8 cellular contexts compared by ENCODE assay signal in the genomic region with DNA sequence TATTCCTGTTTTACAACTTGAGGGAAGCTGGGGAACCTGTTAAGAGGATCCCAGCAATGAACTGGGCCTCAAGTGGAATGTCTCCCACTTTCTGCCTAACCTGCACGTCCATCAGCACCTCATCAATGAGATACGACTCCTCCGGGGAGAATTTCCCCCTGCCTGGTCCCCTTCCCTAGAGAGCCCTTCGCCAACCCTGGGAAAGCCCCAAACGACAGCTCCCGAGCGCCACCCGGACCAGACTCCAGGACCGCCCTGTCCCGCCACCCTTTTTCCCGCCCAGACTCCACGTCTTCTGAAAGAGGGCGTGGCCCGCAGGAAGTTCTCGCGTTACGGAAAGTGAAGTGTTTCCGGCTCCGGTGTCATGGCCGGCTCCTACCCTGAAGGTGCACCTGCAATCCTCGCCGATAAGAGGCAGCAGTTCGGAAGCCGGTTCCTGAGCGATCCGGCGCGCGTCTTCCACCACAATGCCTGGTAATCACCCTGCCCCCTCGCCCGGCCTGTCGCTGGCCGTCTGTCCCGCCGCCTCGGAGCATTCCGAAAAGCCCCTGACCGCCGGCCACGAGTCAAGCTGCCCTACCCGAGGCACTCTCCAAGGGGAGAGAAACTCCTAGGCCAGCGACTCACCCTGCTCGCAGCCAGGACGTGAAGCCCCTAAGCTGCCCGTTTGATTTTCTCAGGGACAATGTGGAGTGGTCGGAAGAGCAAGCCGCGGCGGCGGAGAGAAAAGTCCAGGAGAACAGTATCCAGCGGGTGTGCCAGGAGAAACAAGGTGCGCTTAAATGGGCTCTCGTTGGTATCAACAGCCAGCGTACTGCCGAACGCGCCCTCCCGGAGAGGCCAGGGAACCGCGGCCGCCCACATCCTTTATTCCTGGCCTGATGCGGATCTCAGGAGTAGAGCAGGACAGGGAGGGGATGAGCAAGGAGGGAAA. TPM values are rescaled to one million over a fixed set of nuclear protein-coding genes. Genes with fewer than 3 reads are reported as not detected.
DNase-seq lines count a peak whose midpoint lies in the region; ATAC-seq, FAIRE-seq and TF ChIP-seq lines count a peak whose summit lies in the region.
"Not testable (repeated sequence)": the region's sequence is repeated elsewhere in the genome, so short reads cannot be mapped to it uniquely, and the experiment has no call there.

A gene with protein sequence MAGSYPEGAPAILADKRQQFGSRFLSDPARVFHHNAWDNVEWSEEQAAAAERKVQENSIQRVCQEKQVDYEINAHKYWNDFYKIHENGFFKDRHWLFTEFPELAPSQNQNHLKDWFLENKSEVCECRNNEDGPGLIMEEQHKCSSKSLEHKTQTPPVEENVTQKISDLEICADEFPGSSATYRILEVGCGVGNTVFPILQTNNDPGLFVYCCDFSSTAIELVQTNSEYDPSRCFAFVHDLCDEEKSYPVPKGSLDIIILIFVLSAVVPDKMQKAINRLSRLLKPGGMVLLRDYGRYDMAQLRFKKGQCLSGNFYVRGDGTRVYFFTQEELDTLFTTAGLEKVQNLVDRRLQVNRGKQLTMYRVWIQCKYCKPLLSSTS (plus strand): TSS at position 347 of the 934 bp plus-strand sequence. CDS start 18 bp downstream, at position 365.

- DNase-seq in BJ (ENCODE audit: low read depth) = peak; percentile 58
- peak; percentile 54 for DNase-seq in GM19239 (ENCODE audit: insufficient read length, low spot score)
- peak; percentile 87 to 94 for DNase-seq in NCI-H524 (lab: John Stamatoyannopoulos, UW)
- DNase-seq in activated CD4-positive, alpha-beta T cell treated with anti-CD3 and anti-CD28 coated beads for 4 hours = peak; percentile 85
- DNase-seq in coronary artery (ENCODE audit: low spot score) = peak; percentile 93
- peak; percentile 91 to 95 for DNase-seq in left colon
- DNase-seq in stimulated activated CD4-positive, alpha-beta T cell treated with anti-CD3 and anti-CD28 coated beads, Interleukin-2, amount 100 ng/mL, for 24 hours = peak; percentile 91 to 92

- FAIRE-seq in GM19239 (lab: Jason Lieb, UNC) = peak; percentile 91

- CTCF ChIA-PET in BJ (lab: Yijun Ruan, JAX) = interaction anchor here (0.6 to 5.5 kb wide), 10 partner anchors 15 to 783 kb away, joined by 3 to 69 read pairs (median 4); no protein-coding TSS in a partner anchor

- H3K4me3 ChIP-seq in BJ (ENCODE audit: low read depth, low read length) (peak within 1 kb of the TSS; percentile 68), coronary artery (peak within 1 kb of the TSS; percentile 89)

- peak; percentile 88 for ATAC-seq in HG03457 (IDR thresholded peaks at IDR 0.05; ENCODE audit: unreplicated experiment)
- ATAC-seq in left colon = peak; percentile 89

- intact Hi-C loops in left colon (cut with DNase I, micrococcal nuclease) = not testable (repeated sequence)

- not testable (repeated sequence) for H3K36me3 ChIP-seq in BJ (ENCODE audit: control insufficient read depth, insufficient read depth, low read length)

- POLR2A ChIA-PET in BJ (lab: Charles Lee) = interaction anchor here (0.7 kb wide), 1 partner anchor 399 kb away, joined by 3 read pairs; no protein-coding TSS in a partner anchor

- TF ChIP-seq CTCF in BJ (IDR thresholded peaks at IDR 0.05; ENCODE audit: insufficient read depth, low read depth, low read length) = peak; percentile 55
- not testable (repeated sequence) for TF ChIP-seq CTCF in coronary artery (IDR thresholded peaks at IDR 0.05)

- H3K27ac ChIP-seq in coronary artery = peak within 1 kb of the TSS; percentile 50 to 87

- H3K27me3 ChIP-seq in BJ (ENCODE audit: control insufficient read depth, insufficient read depth, low read length) = not testable (repeated sequence)

RNA-seq across cellular contexts. Expression of the gene that starts here (rescaled TPM):
- 13.8 and 21.0 TPM in 2 replicates for polyA plus RNA-seq in BJ (2011; rRNA removed)
- 10.2 and 13.4 TPM in 2 replicates for polyA minus RNA-seq in BJ (2011; rRNA and poly(A)+ RNA removed)
- total RNA-seq in left colon = 10 to 100 TPM; 24.7 to 28.0 TPM

Comparison
In these comparisons a context has a peak if more than half of its experiments do, and no peak if none do; other contexts are left out.
1. Peak in every context shown above with its lines: DNase-seq, ATAC-seq, H3K4me3 ChIP-seq and H3K27ac ChIP-seq.